In the genomic region with DNA sequence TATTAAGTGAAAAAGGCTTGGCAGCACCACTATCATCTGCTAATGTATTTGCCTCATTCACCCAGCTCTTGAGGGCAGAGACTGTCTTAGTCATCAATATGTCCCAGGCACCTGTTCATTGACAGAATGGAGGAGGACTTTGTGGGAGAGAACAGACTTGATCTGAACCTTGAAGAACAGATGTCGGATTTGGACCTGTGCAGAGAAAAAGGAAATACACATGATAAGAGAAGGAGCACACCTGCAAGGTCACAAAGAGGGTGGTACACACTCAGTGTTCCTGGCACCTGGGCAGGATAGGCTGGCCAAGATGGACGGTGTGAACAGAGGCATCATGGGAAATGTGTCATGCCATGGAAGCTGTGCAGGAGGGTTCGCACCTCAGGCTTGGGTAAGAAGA, we compare ENCODE assay signal across 13 cellular contexts.
"Had no signal": no experiment of that assay in that cellular context is flagged by ENCODE, and none has a peak within 500 bp of the region (broad histone marks: within the 10 kb centered on the region; RNA-seq: fewer than 3 reads in every experiment).

No MANE protein-coding gene starts in this region.

- H3K27ac ChIP-seq: adrenal gland, left ventricle myocardium inferior, parathyroid adenoma, uterus had no signal

- H3K9ac ChIP-seq: parathyroid adenoma had no signal

- FAIRE-seq: kidney had no signal

- H3K27me3 ChIP-seq: adrenal gland, uterus had no signal

- DNase-seq: activated CD8-positive, alpha-beta memory T cell treated with anti-CD3 and anti-CD28 coated beads for 24 hours; activated effector memory CD4-positive, alpha-beta T cell treated with anti-CD3 and anti-CD28 coated beads, Interleukin-2, amount 50 U/mL, for 16 hours; adrenal gland; central memory CD4-positive, alpha-beta T cell; kidney; left ventricle myocardium inferior; mesenchymal stem cell; retina; stimulated activated CD4-positive, alpha-beta T cell treated with anti-CD3 and anti-CD28 coated beads, Interleukin-15, amount 100 ng/mL, for 24 hours; stimulated activated CD4-positive, alpha-beta T cell treated with anti-CD3 and anti-CD28 coated beads, Interleukin-4, amount 100 ng/mL, for 4 hours; uterus had no signal

- H3K4me1 ChIP-seq: adrenal gland, parathyroid adenoma, uterus had no signal

- H3K4me3 ChIP-seq: adrenal gland, left ventricle myocardium inferior, uterus had no signal

- ATAC-seq: activated CD4-positive, CD25-positive, alpha-beta regulatory T cell treated with anti-CD3 and anti-CD28 coated beads, Interleukin-2, amount 50 U/mL, for 24 hours had no signal

- H2AFZ ChIP-seq: parathyroid adenoma had no signal

- H3K36me3 ChIP-seq: adrenal gland, left ventricle myocardium inferior, uterus had no signal

- H3K9me3 ChIP-seq: adrenal gland, left ventricle myocardium inferior, uterus had no signal
